In the genomic region with DNA sequence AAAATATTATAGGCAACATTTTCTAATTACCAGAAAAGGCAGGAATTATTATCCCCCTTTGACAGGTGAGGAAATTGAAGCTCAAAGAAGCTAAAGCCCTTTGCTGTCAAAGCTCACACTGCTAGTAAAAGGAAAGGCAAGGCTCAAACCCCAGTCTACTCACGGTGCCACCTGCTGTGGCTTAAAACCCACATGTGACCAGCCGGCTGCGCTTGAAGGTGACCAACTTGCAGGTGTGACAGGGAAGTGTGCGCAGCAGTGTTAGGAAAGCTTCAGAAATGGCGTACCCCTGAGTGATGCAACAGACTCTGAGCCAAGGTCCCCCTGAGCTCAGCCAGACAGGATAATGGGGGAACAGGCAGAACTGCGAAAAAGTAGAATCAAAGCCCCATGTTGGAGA, we compare ENCODE assay signal across 16 cellular contexts. TPM values are rescaled to one million over a fixed set of nuclear protein-coding genes. Genes with fewer than 3 reads are reported as not detected.
"Had no signal": no experiment of that assay in that cellular context is flagged by ENCODE, and none has a peak within 500 bp of the region (broad histone marks: within the 10 kb centered on the region; RNA-seq: fewer than 3 reads in every experiment).

No MANE protein-coding gene starts in this region.

- DNase-seq: activated CD4-positive, alpha-beta T cell treated with anti-CD3 and anti-CD28 coated beads for 1 hour; activated CD4-positive, alpha-beta T cell treated with anti-CD3 and anti-CD28 coated beads, Interleukin-2, amount 50 U/mL, for 48 hours; activated naive CD4-positive, alpha-beta T cell treated with anti-CD3 and anti-CD28 coated beads, Interleukin-2, amount 50 U/mL, for 16 hours; endodermal cell; heart left ventricle; immature natural killer cell; stomach; T-helper 9 cell; testis; upper lobe of left lung had no signal

- H3K27ac ChIP-seq: cardiac muscle cell, heart left ventricle, stomach, testis, upper lobe of left lung had no signal

- H3K27me3 ChIP-seq: testis had no signal

- ATAC-seq: heart left ventricle, sciatic nerve had no signal

- H3K36me3 ChIP-seq: cardiac muscle cell, heart left ventricle, stomach, upper lobe of left lung had no signal

- H3K4me3 ChIP-seq: cardiac muscle cell, heart left ventricle, stomach, testis, upper lobe of left lung had no signal

- H3K9me3 ChIP-seq: testis had no signal

- H3K4me1 ChIP-seq: testis had no signal

RNA-seq across cellular contexts. Expression of a gene that starts 45.2 kb away (rescaled TPM):
- total RNA-seq: cardiac muscle cell, dermis microvascular lymphatic vessel endothelial cell, epithelial cell of proximal tubule, frontal cortex, osteocyte had no signal
